Comparison of ENCODE assay signal across 2 cellular contexts in the genomic region with DNA sequence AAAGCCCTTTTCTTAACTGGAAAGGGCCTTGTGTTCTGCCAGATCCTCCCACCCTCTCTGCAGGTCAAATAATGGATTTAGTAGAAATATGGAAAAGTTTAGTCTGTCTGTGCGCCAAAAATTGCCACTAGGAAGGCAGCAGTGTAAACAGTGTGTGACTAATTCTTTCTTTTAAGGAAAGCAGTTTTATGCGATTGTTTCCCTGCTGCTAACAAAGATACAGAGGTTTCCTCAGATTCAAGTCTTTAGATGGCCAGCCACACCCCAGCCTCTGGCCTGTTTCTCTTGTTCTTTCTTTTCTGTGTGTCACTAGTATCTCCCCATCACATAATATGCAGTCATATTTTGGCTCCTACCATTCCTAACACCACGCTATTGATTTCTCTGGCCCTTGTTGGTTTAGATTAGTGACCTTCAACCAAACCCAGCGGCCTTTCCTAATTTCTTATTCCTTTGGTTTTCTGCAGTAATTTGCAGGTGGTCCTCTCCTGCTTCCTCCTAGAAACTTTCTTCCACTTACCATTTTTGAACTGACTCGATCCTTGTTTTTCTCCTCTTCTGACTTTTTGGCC.
A peak's percentile ranks its signal among the peaks of the same experiment; 100 is the strongest.
TF ChIP-seq lines count a peak whose summit lies in the region.

No MANE protein-coding gene starts in this region.

TF ChIP-seq in HCT116, 20 proteins besides CTCF, POLR2A, EP300 and RAD21:
- TF ChIP-seq, protein P1, sequence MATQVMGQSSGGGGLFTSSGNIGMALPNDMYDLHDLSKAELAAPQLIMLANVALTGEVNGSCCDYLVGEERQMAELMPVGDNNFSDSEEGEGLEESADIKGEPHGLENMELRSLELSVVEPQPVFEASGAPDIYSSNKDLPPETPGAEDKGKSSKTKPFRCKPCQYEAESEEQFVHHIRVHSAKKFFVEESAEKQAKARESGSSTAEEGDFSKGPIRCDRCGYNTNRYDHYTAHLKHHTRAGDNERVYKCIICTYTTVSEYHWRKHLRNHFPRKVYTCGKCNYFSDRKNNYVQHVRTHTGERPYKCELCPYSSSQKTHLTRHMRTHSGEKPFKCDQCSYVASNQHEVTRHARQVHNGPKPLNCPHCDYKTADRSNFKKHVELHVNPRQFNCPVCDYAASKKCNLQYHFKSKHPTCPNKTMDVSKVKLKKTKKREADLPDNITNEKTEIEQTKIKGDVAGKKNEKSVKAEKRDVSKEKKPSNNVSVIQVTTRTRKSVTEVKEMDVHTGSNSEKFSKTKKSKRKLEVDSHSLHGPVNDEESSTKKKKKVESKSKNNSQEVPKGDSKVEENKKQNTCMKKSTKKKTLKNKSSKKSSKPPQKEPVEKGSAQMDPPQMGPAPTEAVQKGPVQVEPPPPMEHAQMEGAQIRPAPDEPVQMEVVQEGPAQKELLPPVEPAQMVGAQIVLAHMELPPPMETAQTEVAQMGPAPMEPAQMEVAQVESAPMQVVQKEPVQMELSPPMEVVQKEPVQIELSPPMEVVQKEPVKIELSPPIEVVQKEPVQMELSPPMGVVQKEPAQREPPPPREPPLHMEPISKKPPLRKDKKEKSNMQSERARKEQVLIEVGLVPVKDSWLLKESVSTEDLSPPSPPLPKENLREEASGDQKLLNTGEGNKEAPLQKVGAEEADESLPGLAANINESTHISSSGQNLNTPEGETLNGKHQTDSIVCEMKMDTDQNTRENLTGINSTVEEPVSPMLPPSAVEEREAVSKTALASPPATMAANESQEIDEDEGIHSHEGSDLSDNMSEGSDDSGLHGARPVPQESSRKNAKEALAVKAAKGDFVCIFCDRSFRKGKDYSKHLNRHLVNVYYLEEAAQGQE (IDR thresholded peaks at IDR 0.05; ENCODE audit: low read depth) = no peak
- TF ChIP-seq SRF (IDR thresholded peaks at IDR 0.05; ENCODE audit: low read depth) = no peak
- no peak for TF ChIP-seq EZH2phosphoT487 (IDR thresholded peaks at IDR 0.05; ENCODE audit: borderline replicate concordance)
- TF ChIP-seq, protein P2, sequence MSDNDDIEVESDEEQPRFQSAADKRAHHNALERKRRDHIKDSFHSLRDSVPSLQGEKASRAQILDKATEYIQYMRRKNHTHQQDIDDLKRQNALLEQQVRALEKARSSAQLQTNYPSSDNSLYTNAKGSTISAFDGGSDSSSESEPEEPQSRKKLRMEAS (IDR thresholded peaks at IDR 0.05) = no peak
- TF ChIP-seq SP1 (IDR thresholded peaks at IDR 0.05; ENCODE audit: low read depth) = peak; percentile 47
- TF ChIP-seq POLR2AphosphoS5 (IDR thresholded peaks at IDR 0.05; ENCODE audit: low read depth, low read length) = no peak
- peak; percentile 22; the same call in 1 of the 2 replicates for TF ChIP-seq JUND (IDR thresholded peaks at IDR 0.05)
- no peak for TF ChIP-seq EZH2 (IDR thresholded peaks at IDR 0.05)
- no peak for TF ChIP-seq ZFX (IDR thresholded peaks at IDR 0.05)
- TF ChIP-seq TCF7L2 (IDR thresholded peaks at IDR 0.05; ENCODE audit: borderline replicate concordance, extremely low read depth, insufficient read depth, insufficient read length) = no peak
- TF ChIP-seq YY1 (IDR thresholded peaks at IDR 0.05; ENCODE audit: extremely low read depth, insufficient replicate concordance, low read depth, low read length) = no peak

TF ChIP-seq in K562, 482 proteins besides CTCF, POLR2A, EP300 and RAD21 (continued from another document):
- TF ChIP-seq, protein P3, sequence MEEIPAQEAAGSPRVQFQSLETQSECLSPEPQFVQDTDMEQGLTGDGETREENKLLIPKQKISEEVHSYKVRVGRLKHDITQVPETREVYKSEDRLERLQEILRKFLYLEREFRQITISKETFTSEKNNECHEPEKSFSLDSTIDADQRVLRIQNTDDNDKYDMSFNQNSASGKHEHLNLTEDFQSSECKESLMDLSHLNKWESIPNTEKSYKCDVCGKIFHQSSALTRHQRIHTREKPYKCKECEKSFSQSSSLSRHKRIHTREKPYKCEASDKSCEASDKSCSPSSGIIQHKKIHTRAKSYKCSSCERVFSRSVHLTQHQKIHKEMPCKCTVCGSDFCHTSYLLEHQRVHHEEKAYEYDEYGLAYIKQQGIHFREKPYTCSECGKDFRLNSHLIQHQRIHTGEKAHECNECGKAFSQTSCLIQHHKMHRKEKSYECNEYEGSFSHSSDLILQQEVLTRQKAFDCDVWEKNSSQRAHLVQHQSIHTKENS (CRISPR knock-in tag; IDR thresholded peaks at IDR 0.05) = no peak
- peak; percentile 41 to 79; a peak in 1 of 4 replicates for TF ChIP-seq FOXA3 (CRISPR knock-in tag; conservative IDR thresholded peaks at IDR 0.05 in 1 of 2, IDR thresholded peaks at IDR 0.05 in 1 of 2)
- TF ChIP-seq BRD9 (IDR thresholded peaks at IDR 0.05; ENCODE audit: low read depth, partially characterized antibody) = no peak
- TF ChIP-seq, protein P4, sequence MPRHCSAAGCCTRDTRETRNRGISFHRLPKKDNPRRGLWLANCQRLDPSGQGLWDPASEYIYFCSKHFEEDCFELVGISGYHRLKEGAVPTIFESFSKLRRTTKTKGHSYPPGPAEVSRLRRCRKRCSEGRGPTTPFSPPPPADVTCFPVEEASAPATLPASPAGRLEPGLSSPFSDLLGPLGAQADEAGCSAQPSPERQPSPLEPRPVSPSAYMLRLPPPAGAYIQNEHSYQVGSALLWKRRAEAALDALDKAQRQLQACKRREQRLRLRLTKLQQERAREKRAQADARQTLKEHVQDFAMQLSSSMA (CRISPR knock-in tag; IDR thresholded peaks at IDR 0.05) = no peak
- peak; percentile 19; the same call in 1 of the 2 replicates for TF ChIP-seq FOSL1 (tag; conservative IDR thresholded peaks at IDR 0.05)
- TF ChIP-seq BMI1 (IDR thresholded peaks at IDR 0.05; ENCODE audit: low read length) = no peak
- no peak for TF ChIP-seq ZNF668 (CRISPR knock-in tag; IDR thresholded peaks at IDR 0.05)
- TF ChIP-seq, protein P5, sequence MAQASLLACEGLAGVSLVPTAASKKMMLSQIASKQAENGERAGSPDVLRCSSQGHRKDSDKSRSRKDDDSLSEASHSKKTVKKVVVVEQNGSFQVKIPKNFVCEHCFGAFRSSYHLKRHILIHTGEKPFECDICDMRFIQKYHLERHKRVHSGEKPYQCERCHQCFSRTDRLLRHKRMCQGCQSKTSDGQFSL (CRISPR knock-in tag; IDR thresholded peaks at IDR 0.05) = no peak
- TF ChIP-seq, protein P5 (tag; IDR thresholded peaks at IDR 0.05) = no peak
- no peak for TF ChIP-seq ZNF124 (CRISPR knock-in tag; IDR thresholded peaks at IDR 0.05)
- peak; percentile 57; the same call in 1 of the 2 replicates for TF ChIP-seq TCF3 (CRISPR knock-in tag; IDR thresholded peaks at IDR 0.05)
- no peak for TF ChIP-seq MAFF (IDR thresholded peaks at IDR 0.05; ENCODE audit: low read length)
- TF ChIP-seq, protein P6, sequence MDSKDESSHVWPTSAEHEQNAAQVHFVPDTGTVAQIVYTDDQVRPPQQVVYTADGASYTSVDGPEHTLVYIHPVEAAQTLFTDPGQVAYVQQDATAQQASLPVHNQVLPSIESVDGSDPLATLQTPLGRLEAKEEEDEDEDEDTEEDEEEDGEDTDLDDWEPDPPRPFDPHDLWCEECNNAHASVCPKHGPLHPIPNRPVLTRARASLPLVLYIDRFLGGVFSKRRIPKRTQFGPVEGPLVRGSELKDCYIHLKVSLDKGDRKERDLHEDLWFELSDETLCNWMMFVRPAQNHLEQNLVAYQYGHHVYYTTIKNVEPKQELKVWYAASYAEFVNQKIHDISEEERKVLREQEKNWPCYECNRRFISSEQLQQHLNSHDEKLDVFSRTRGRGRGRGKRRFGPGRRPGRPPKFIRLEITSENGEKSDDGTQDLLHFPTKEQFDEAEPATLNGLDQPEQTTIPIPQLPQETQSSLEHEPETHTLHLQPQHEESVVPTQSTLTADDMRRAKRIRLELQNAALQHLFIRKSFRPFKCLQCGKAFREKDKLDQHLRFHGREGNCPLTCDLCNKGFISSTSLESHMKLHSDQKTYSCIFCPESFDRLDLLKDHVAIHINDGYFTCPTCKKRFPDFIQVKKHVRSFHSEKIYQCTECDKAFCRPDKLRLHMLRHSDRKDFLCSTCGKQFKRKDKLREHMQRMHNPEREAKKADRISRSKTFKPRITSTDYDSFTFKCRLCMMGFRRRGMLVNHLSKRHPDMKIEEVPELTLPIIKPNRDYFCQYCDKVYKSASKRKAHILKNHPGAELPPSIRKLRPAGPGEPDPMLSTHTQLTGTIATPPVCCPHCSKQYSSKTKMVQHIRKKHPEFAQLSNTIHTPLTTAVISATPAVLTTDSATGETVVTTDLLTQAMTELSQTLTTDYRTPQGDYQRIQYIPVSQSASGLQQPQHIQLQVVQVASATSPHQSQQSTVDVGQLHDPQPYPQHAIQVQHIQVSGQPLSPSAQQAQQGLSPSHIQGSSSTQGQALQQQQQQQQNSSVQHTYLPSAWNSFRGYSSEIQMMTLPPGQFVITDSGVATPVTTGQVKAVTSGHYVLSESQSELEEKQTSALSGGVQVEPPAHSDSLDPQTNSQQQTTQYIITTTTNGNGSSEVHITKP (IDR thresholded peaks at IDR 0.05; ENCODE audit: partially characterized antibody) = peak; percentile 9
- TF ChIP-seq ZFPM2 (CRISPR knock-in tag; IDR thresholded peaks at IDR 0.05) = no peak
- no peak; the same call in 1 of the 2 replicates for TF ChIP-seq SMARCA4 (IDR thresholded peaks at IDR 0.05)
- TF ChIP-seq CBFA2T2 (conservative IDR thresholded peaks at IDR 0.05) = 0 out of 2 replicates have a peak, but pooled peaks have one; percentile 7
